Comparison of ENCODE assay signal across 8 cellular contexts in genomic region chr1:219990782-219991510, GRCh38. TPM values are rescaled to one million over a fixed set of nuclear protein-coding genes. Genes with fewer than 3 reads are reported as not detected.
DNase-seq lines count a peak whose midpoint lies in the region; ATAC-seq and TF ChIP-seq lines count a peak whose summit lies in the region.

No MANE protein-coding gene starts in this region.

- H3K4me1 ChIP-seq in adipocyte (ENCODE audit: control insufficient read depth, insufficient read depth, low read length): peaks cover 10% of the 10 kb centered on the region

- no peaks in the 10 kb centered on the region for H3K27me3 ChIP-seq in adipocyte (replicated peaks; ENCODE audit: control insufficient read depth, insufficient read depth, low read length)
- no peaks in the 10 kb centered on the region for H3K27me3 ChIP-seq in kidney epithelial cell (ENCODE audit: control insufficient read depth, insufficient read depth, low read length)

- H3K9ac ChIP-seq in adipocyte (ENCODE audit: low read length): no peak overlapping the region

- DNase-seq in NCI-H1436 (lab: John Stamatoyannopoulos, UW) (peak; percentile 7), NCI-H1436 treated with DMSO at 0.1 percent for 48 hours (lab: John Stamatoyannopoulos, UW) (no peak), NAMALWA (ENCODE audit: low spot score) (peak; percentile 34), adipocyte (ENCODE audit: low read depth) (peak; percentile 79), kidney epithelial cell (ENCODE audit: low read depth) (no peak)

- H3K4me3 ChIP-seq in adipocyte (ENCODE audit: low read length) (no peak overlapping the region), kidney epithelial cell (ENCODE audit: low read depth, low read length) (no peak overlapping the region)

- H3K36me3 ChIP-seq in adipocyte (ENCODE audit: control insufficient read depth, insufficient read depth, low read length, severe bottlenecking) (peaks cover 56% of the 10 kb centered on the region), kidney epithelial cell (ENCODE audit: control insufficient read depth, insufficient read depth, low read length) (no peaks in the 10 kb centered on the region)

- ATAC-seq in HG02798 (IDR thresholded peaks at IDR 0.05; ENCODE audit: poor library complexity, unreplicated experiment) (no peak), GM18907 (IDR thresholded peaks at IDR 0.05; ENCODE audit: unreplicated experiment) (no peak), GM21360 (IDR thresholded peaks at IDR 0.05; ENCODE audit: unreplicated experiment) (no peak)

- no peaks in the 10 kb centered on the region for H3K9me3 ChIP-seq in adipocyte (ENCODE audit: control insufficient read depth, low read length)

- TF ChIP-seq CTCF in kidney epithelial cell (IDR thresholded peaks at IDR 0.05; ENCODE audit: insufficient read depth, low read length, poor library complexity, severe bottlenecking): peak; percentile 55

RNA-seq across cellular contexts. Expression of gene EPRS1, which starts 55.4 kb away (rescaled TPM):
- 100.0 and 113 TPM in 2 replicates for total RNA-seq in kidney epithelial cell

Comparison
In these comparisons a context has a peak if more than half of its experiments do, and no peak if none do; other contexts are left out.
1. DNase-seq: peak in NCI-H1436 (single experiment), NAMALWA (single experiment) and adipocyte (single experiment); none in NCI-H1436 treated with DMSO at 0.1 percent for 48 hours (single experiment) and kidney epithelial cell (single experiment).